In genomic region chr2:218568190-218569037, GRCh38 we compare ENCODE assay signal across 8 cellular contexts. TPM values are rescaled to one million over a fixed set of nuclear protein-coding genes. Genes with fewer than 3 reads are reported as not detected.
DNase-seq lines count a peak whose midpoint lies in the region; ATAC-seq, FAIRE-seq and TF ChIP-seq lines count a peak whose summit lies in the region.

CNOT9 (plus strand) TSS chr2:218568839; CDS start chr2:218568955, 116 bp downstream.
USP37 (minus strand) TSS chr2:218568351; CDS start chr2:218558653, 9,698 bp downstream.

- H3K4me3 ChIP-seq in HepG2 (replicated peaks in 1 of 3; ENCODE audit: insufficient read depth in 1 of 3, low read depth in 2 of 3, low read length in 3 of 3), result peak within 1 kb of the TSS; percentile 89 to 97 (median 91)

- H3K9ac ChIP-seq in HepG2 (ENCODE audit: insufficient read depth, low read depth, low read length), result peak within 1 kb of the TSS; percentile 96

- H3K36me3 ChIP-seq in HepG2 (replicated peaks in 1 of 2; ENCODE audit: control insufficient read depth in 1 of 2, insufficient read depth in 2 of 2, low read length in 2 of 2), result peaks cover 2 to 26% of the 10 kb centered on the region in 2 experiments

- H3K79me2 ChIP-seq in HepG2 (ENCODE audit: insufficient read depth, low read length), result peaks cover 92% of the 10 kb centered on the region

- no peak for TF ChIP-seq CTCF in C4-2B (conservative IDR thresholded peaks at IDR 0.05)
- no peak; the same call in 1 of the 2 replicates for TF ChIP-seq CTCF in HepG2 (CRISPR knock-in tag; IDR thresholded peaks at IDR 0.05)

- 0 out of 2 replicates have a peak, but pooled peaks have one; percentile 24 for TF ChIP-seq RAD21 in HepG2 (CRISPR knock-in tag; IDR thresholded peaks at IDR 0.05)

- no peaks in the 10 kb centered on the region for H3K9me3 ChIP-seq in HepG2 (ENCODE audit: low read length)

- intact Hi-C loops in HepG2 (cut with micrococcal nuclease; ENCODE audit: unreplicated experiment), result loop anchor here (2.0 to 10.0 kb wide), 3 partner anchors 90 to 274 kb away; partner anchors contain the start of genes BCS1L, CTDSP1, TMBIM1 and ZNF142

- peak; percentile 72 for ATAC-seq in GM19395 (IDR thresholded peaks at IDR 0.05; ENCODE audit: unreplicated experiment)
- peak; percentile 55 for ATAC-seq in HG03565 (IDR thresholded peaks at IDR 0.05; ENCODE audit: unreplicated experiment)
- peak; percentile 90 for ATAC-seq in HepG2

- H3K27ac ChIP-seq in C4-2B (peak within 1 kb of the TSS; percentile 88), HepG2 (ENCODE audit: extremely low read length, insufficient read depth, low read length) (peak within 1 kb of the TSS; percentile 97)

- peaks cover 0 to 6% of the 10 kb centered on the region in 2 experiments; a peak in 1 of 5 replicates for H3K27me3 ChIP-seq in HepG2 (ENCODE audit: control insufficient read depth in 1 of 2, insufficient read depth in 2 of 2, low read length in 2 of 2)

- H2AFZ ChIP-seq in HepG2 (ENCODE audit: low read length), result peak within 1 kb of the TSS; percentile 85

- DNase-seq in NCI-H774 (lab: John Stamatoyannopoulos, UW), result peak; percentile 96
- DNase-seq in activated CD4-positive, alpha-beta T cell treated with anti-CD3 and anti-CD28 coated beads, Interleukin-2, amount 50 U/mL, for 4 hours, result peak; percentile 100
- DNase-seq in dermis blood vessel endothelial cell, result peak; percentile 99
- peak; percentile 98 for DNase-seq in HepG2 (ENCODE audit: low spot score)
- peak; percentile 100 for DNase-seq in stimulated activated CD4-positive, alpha-beta T cell treated with anti-CD3 and anti-CD28 coated beads, Interleukin-4, amount 100 ng/mL, for 1 hour

- peak; percentile 88 for FAIRE-seq in HepG2 (lab: Jason Lieb, UNC)

- CTCF ChIA-PET in HepG2 (lab: Yijun Ruan, JAX; ENCODE audit: low intra/inter-chr PET ratio, low total read pairs), result no interaction called here

- TF ChIP-seq POLR2A in HepG2 (IDR thresholded peaks at IDR 0.05; ENCODE audit: insufficient read depth in 1 of 2, low read depth in 2 of 2, low read length in 2 of 2), result peak; percentile 92 to 98

- H3K4me2 ChIP-seq in HepG2 (ENCODE audit: low read depth, low read length), result peak within 1 kb of the TSS; percentile 95

- 2% methylated on average over 58 of the region's 77 CpGs for WGBS in HepG2 (ENCODE audit: low lambda C conversion rate)

- H4K20me1 ChIP-seq in HepG2 (ENCODE audit: insufficient read depth, low read length), result peaks cover 12% of the 10 kb centered on the region

- in situ Hi-C loops in HepG2 (cut with HindIII; ENCODE audit: extremely low pct_ligation_motif_present, low pct_unique_long_range_greater_than_20kb), result no loop called here

- BruUV-seq in HepG2 (replicated peaks; lab: Mats Ljungman, UMichigan), result no TSS peak

- peaks cover 63% of the 10 kb centered on the region for H3K4me1 ChIP-seq in HepG2 (ENCODE audit: insufficient read depth, low read length)

- TF ChIP-seq EP300 in HepG2 (IDR thresholded peaks at IDR 0.05; ENCODE audit: low read depth in 2 of 2, low read length in 2 of 2) (peak; percentile 67 to 70; a peak in 3 of 4 replicates), HepG2 (CRISPR knock-in tag; IDR thresholded peaks at IDR 0.05; ENCODE audit: borderline replicate concordance) (0 out of 2 replicates have a peak, but pooled peaks have one; percentile 29)

- POLR2A ChIA-PET in HepG2 (lab: Yijun Ruan, JAX), result interaction anchor here (0.6 to 1.0 kb wide), 6 partner anchors 18 to 245 kb away, joined by 3 to 5 read pairs (median 3); partner anchors contain the start of genes BCS1L, PLCD4 and ZNF142

TF ChIP-seq in HepG2, 621 proteins besides CTCF, POLR2A, EP300 and RAD21 (continues in another document):
- no peak; the same call in 1 of the 2 replicates for TF ChIP-seq NFE2 (CRISPR knock-in tag; IDR thresholded peaks at IDR 0.05)
- no peak for TF ChIP-seq TCF7L2 (IDR thresholded peaks at IDR 0.05; ENCODE audit: low read depth, low read length)
- no peak for TF ChIP-seq ZNF101 (CRISPR knock-in tag; IDR thresholded peaks at IDR 0.05; ENCODE audit: borderline replicate concordance, low read depth)
- 0 out of 2 replicates have a peak, but pooled peaks have one; percentile 89 for TF ChIP-seq DMTF1 (CRISPR knock-in tag; IDR thresholded peaks at IDR 0.05)
- peak; percentile 23 for TF ChIP-seq AGO1 (IDR thresholded peaks at IDR 0.05; ENCODE audit: low read depth, low read length, poor library complexity, severe bottlenecking)
- TF ChIP-seq CHCHD3 (CRISPR knock-in tag; IDR thresholded peaks at IDR 0.05), result no peak; the same call in 1 of the 2 replicates
- TF ChIP-seq ZNF431 (CRISPR knock-in tag; IDR thresholded peaks at IDR 0.05; ENCODE audit: borderline replicate concordance, low read depth), result peak; percentile 76; the same call in 1 of the 2 replicates

RNA-seq across cellular contexts. Expression of gene CNOT9, which starts in this region (rescaled TPM):
- 56.4 and 57.3 TPM in 2 replicates for total RNA-seq in dermis blood vessel endothelial cell
- total RNA-seq in HepG2 (2016; rRNA removed; fragmentation: Illumina TruSeq; extraction: Trizol), result 92.4 and 101 TPM in 2 replicates
- total RNA-seq in HepG2 (2016; cell fraction: cytosol; rRNA removed; fragmentation: Illumina TruSeq; extraction: Trizol; ENCODE audit: low read depth), result 20.1 and 22.8 TPM in 2 replicates
- total RNA-seq in HepG2 (2016; cell fraction: insoluble cytoplasmic fraction; rRNA removed; fragmentation: Illumina TruSeq; extraction: Trizol), result 90.5 and 108 TPM in 2 replicates
- 62.2 and 62.5 TPM in 2 replicates for total RNA-seq in HepG2 (2016; cell fraction: membrane; rRNA removed; fragmentation: Illumina TruSeq; extraction: Trizol)
- total RNA-seq in HepG2 (2016; cell fraction: nucleus; rRNA removed; fragmentation: Illumina TruSeq; extraction: Trizol), result 88.2 and 95.4 TPM in 2 replicates
- polyA plus RNA-seq in HepG2 (2011; rRNA removed), result 71.0 and 82.6 TPM in 2 replicates
- polyA plus RNA-seq in HepG2 (2011; cell fraction: cytosol; rRNA removed), result 49.8 and 55.3 TPM in 2 replicates
- 87.2 and 87.7 TPM in 2 replicates for polyA plus RNA-seq in HepG2 (2011; cell fraction: nucleus; rRNA removed)
- 33.2 and 42.6 TPM in 2 replicates for polyA plus RNA-seq in HepG2 (2012)
- polyA plus RNA-seq in HepG2 (2016; cell fraction: cytosol; fragmentation: Illumina TruSeq; extraction: Trizol; ENCODE audit: low read depth), result 11.3 and 14.7 TPM in 2 replicates
- polyA plus RNA-seq in HepG2 (2016; cell fraction: insoluble cytoplasmic fraction; fragmentation: Illumina TruSeq; extraction: Trizol; ENCODE audit: low read depth), result 92.0 and 94.6 TPM in 2 replicates
- polyA plus RNA-seq in HepG2 (2016; cell fraction: membrane; fragmentation: Illumina TruSeq; extraction: Trizol; ENCODE audit: low read depth), result 34.0 and 37.1 TPM in 2 replicates
- polyA plus RNA-seq in HepG2 (2016; cell fraction: nucleus; fragmentation: Illumina TruSeq; extraction: Trizol; ENCODE audit: insufficient read depth, low read depth), result 131 TPM in 2 replicates
- polyA minus RNA-seq in HepG2 (2011; rRNA and poly(A)+ RNA removed; ENCODE audit: low replicate concordance), result 120 and 128 TPM in 2 replicates
- polyA minus RNA-seq in HepG2 (2011; cell fraction: cytosol; rRNA and poly(A)+ RNA removed), result 63.2 and 66.3 TPM in 2 replicates
- polyA minus RNA-seq in HepG2 (2011; cell fraction: nucleus; rRNA and poly(A)+ RNA removed), result 109 and 117 TPM in 2 replicates

RNA-seq across cellular contexts. Expression of gene USP37, which starts in this region (rescaled TPM):
- 15.0 and 19.4 TPM in 2 replicates for total RNA-seq in dermis blood vessel endothelial cell
- 30.6 and 36.2 TPM in 2 replicates for total RNA-seq in HepG2 (2016; rRNA removed; fragmentation: Illumina TruSeq; extraction: Trizol)
- total RNA-seq in HepG2 (2016; cell fraction: cytosol; rRNA removed; fragmentation: Illumina TruSeq; extraction: Trizol; ENCODE audit: low read depth), result 20.5 and 21.3 TPM in 2 replicates
- total RNA-seq in HepG2 (2016; cell fraction: insoluble cytoplasmic fraction; rRNA removed; fragmentation: Illumina TruSeq; extraction: Trizol), result 28.6 and 34.8 TPM in 2 replicates
- 15.4 and 17.1 TPM in 2 replicates for total RNA-seq in HepG2 (2016; cell fraction: membrane; rRNA removed; fragmentation: Illumina TruSeq; extraction: Trizol)
- 31.4 and 32.1 TPM in 2 replicates for total RNA-seq in HepG2 (2016; cell fraction: nucleus; rRNA removed; fragmentation: Illumina TruSeq; extraction: Trizol)
- 6.5 and 6.6 TPM in 2 replicates for polyA plus RNA-seq in HepG2 (2011; rRNA removed)
- 2.2 and 3.7 TPM in 2 replicates for polyA plus RNA-seq in HepG2 (2011; cell fraction: cytosol; rRNA removed)
- polyA plus RNA-seq in HepG2 (2011; cell fraction: nucleus; rRNA removed), result 5.9 and 6.5 TPM in 2 replicates
- polyA plus RNA-seq in HepG2 (2012), result 8.9 and 9.8 TPM in 2 replicates
- polyA plus RNA-seq in HepG2 (2016; cell fraction: cytosol; fragmentation: Illumina TruSeq; extraction: Trizol; ENCODE audit: low read depth), result 1.3 and 1.9 TPM in 2 replicates
- polyA plus RNA-seq in HepG2 (2016; cell fraction: insoluble cytoplasmic fraction; fragmentation: Illumina TruSeq; extraction: Trizol; ENCODE audit: low read depth), result 11.5 and 12.3 TPM in 2 replicates
- 2.8 and 2.9 TPM in 2 replicates for polyA plus RNA-seq in HepG2 (2016; cell fraction: membrane; fragmentation: Illumina TruSeq; extraction: Trizol; ENCODE audit: low read depth)
- 18.1 and 19.2 TPM in 2 replicates for polyA plus RNA-seq in HepG2 (2016; cell fraction: nucleus; fragmentation: Illumina TruSeq; extraction: Trizol; ENCODE audit: insufficient read depth, low read depth)
- 9.1 and 9.8 TPM in 2 replicates for polyA minus RNA-seq in HepG2 (2011; rRNA and poly(A)+ RNA removed; ENCODE audit: low replicate concordance)
- 18.1 and 20.4 TPM in 2 replicates for polyA minus RNA-seq in HepG2 (2011; cell fraction: cytosol; rRNA and poly(A)+ RNA removed)
- 43.1 and 55.2 TPM in 2 replicates for polyA minus RNA-seq in HepG2 (2011; cell fraction: nucleus; rRNA and poly(A)+ RNA removed)

Comparison
In these comparisons a context has a peak if more than half of its experiments do, and no peak if none do; other contexts are left out.
1. Peak in every context shown above with its lines: DNase-seq, ATAC-seq, H3K4me3 ChIP-seq and H3K27ac ChIP-seq.